Comparison of ENCODE assay signal across 1 cellular context in the genomic region with DNA sequence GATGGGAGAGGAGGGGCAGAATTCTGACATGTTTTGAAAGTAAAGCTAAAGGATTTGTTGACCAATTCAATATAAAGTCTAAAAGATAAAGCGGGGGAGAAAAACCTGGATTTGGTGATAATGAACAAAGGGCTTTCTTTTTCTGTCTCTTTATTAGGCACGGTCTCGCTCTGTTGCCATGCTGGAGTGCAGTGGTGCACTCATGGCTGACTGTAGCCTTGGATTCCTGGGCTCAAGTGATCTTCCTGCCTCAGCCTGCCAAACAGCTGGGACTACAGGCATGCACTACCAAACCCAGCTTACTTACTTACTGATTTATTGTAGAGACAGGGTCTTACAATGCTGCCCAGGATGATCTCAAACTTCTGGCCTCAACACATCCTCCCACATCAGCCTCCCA.
TF ChIP-seq lines count a peak whose summit lies in the region.

No MANE protein-coding gene starts in this region.

TF ChIP-seq in HepG2, 621 proteins besides CTCF, POLR2A, EP300 and RAD21:
- TF ChIP-seq ZFP37 (CRISPR knock-in tag; IDR thresholded peaks at IDR 0.05; ENCODE audit: borderline replicate concordance) (0 out of 2 replicates have a peak, but pooled peaks have one; percentile 14), FOXA3 (CRISPR knock-in tag; IDR thresholded peaks at IDR 0.05) (no peak)
